In the genomic region with DNA sequence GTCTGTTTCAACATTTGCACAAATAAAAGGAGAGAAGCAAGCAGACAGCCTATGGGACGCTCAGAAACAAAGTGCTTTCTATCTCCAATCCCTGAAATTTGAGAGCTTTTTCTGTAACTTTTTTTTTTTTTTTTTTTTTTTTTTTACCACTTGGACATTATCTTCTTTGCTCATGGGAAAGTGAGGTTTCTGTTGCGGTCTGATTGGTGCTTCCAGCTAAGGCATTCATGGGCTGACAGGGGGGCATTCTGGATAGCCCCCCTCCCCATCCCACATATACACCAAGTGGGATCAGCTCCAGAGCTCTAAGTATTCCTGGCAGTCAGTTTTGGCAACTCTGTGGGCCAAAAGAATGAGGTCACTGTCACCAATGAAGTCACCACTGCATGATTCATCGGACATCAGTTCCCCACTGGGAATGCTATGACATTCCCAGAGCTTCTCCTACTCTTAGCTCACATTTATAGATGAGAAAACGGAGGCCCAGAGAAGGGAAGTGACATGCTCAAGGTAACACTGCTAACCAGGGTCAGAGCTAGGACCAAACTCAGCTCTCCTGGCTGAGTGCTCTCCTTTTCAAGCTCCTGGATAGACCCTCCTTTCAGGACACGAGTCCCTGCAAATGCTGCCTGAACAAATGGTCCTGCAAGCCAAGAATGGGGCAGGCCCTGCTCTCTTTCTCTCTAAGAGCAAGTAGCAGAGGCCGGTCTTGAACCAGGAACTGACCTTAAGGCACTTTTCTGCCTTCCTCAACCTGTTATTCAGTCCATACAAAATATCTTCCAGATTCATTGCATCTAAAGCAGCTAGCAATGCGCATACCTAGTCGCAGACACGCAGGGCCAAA, we compare ENCODE assay signal across 8 cellular contexts. TPM values are rescaled to one million over a fixed set of nuclear protein-coding genes. Genes with fewer than 3 reads are reported as not detected.
DNase-seq lines count a peak whose midpoint lies in the region; ATAC-seq lines count a peak whose summit lies in the region.

No MANE protein-coding gene starts in this region.

- no peaks in the 10 kb centered on the region for H3K36me3 ChIP-seq in esophagus (ENCODE audit: control insufficient read depth in 2 of 2, insufficient read depth in 2 of 2, low read length in 1 of 2)

- H3K4me3 ChIP-seq in esophagus (ENCODE audit: low read depth in 1 of 2, low read length in 2 of 2) = no peak overlapping the region

- H3K27me3 ChIP-seq in esophagus (ENCODE audit: control insufficient read depth in 1 of 2, insufficient read depth in 2 of 2, low read length in 2 of 2) = no peaks in the 10 kb centered on the region

- H3K4me1 ChIP-seq in esophagus (ENCODE audit: control insufficient read depth in 2 of 2, insufficient read depth in 2 of 2, low read length in 1 of 2) = peaks cover 3 to 8% of the 10 kb centered on the region in 2 donors

- DNase-seq in ELR (ENCODE audit: low read depth) (peak; percentile 78), RKO (ENCODE audit: low spot score) (peak; percentile 86), non-pigmented ciliary epithelial cell (ENCODE audit: low read depth) (peak; percentile 48), SKM-1 (lab: John Stamatoyannopoulos, UW; ENCODE audit: unreplicated experiment) (no peak)
- no peak for DNase-seq in stimulated activated CD4-positive, alpha-beta T cell treated with anti-CD3 and anti-CD28 coated beads, Interleukin-12 subunit alpha, Interleukin-12 subunit beta, amount 100 ng/mL, for 4 hours
- DNase-seq in stimulated activated CD4-positive, alpha-beta T cell treated with anti-CD3 and anti-CD28 coated beads, Interleukin-2, amount 100 ng/mL, for 24 hours = no peak

- ATAC-seq in HG02981 (IDR thresholded peaks at IDR 0.05; ENCODE audit: unreplicated experiment) = no peak

- WGBS in esophagus, 2 donors = 71 to 75% methylated on average over 9 of the region's 9 CpGs

- peak overlapping the region; percentile 59 to 76 for H3K27ac ChIP-seq in esophagus (ENCODE audit: low read depth in 2 of 2, low read length in 1 of 2)

- no peaks in the 10 kb centered on the region for H3K9me3 ChIP-seq in esophagus (ENCODE audit: control insufficient read depth in 2 of 2, insufficient read depth in 1 of 2, low read depth in 1 of 2, low read length in 1 of 2)

RNA-seq across cellular contexts. Expression of a gene that starts 1.6 kb away (rescaled TPM):
- polyA plus RNA-seq in esophagus = 10 to 100 TPM in 1 of 2 donors, 1 to 10 TPM in 1; 7.2 to 11.4 TPM

RNA-seq across cellular contexts. Expression of a gene that starts 1.7 kb away (rescaled TPM):
- polyA plus RNA-seq in esophagus = 1 to 10 TPM; 1.3 to 1.6 TPM

Comparison
In these comparisons a context has a peak if more than half of its experiments do, and no peak if none do; other contexts are left out.
1. DNase-seq: peak in ELR (single experiment), RKO (single experiment) and non-pigmented ciliary epithelial cell (single experiment); none in stimulated activated CD4-positive, alpha-beta T cell treated with anti-CD3 and anti-CD28 coated beads, Interleukin-12 subunit alpha, Interleukin-12 subunit beta, amount 100 ng/mL, for 4 hours (single experiment), SKM-1 (single experiment) and stimulated activated CD4-positive, alpha-beta T cell treated with anti-CD3 and anti-CD28 coated beads, Interleukin-2, amount 100 ng/mL, for 24 hours (0 of 2).